7 cellular contexts compared by ENCODE assay signal in the genomic region with DNA sequence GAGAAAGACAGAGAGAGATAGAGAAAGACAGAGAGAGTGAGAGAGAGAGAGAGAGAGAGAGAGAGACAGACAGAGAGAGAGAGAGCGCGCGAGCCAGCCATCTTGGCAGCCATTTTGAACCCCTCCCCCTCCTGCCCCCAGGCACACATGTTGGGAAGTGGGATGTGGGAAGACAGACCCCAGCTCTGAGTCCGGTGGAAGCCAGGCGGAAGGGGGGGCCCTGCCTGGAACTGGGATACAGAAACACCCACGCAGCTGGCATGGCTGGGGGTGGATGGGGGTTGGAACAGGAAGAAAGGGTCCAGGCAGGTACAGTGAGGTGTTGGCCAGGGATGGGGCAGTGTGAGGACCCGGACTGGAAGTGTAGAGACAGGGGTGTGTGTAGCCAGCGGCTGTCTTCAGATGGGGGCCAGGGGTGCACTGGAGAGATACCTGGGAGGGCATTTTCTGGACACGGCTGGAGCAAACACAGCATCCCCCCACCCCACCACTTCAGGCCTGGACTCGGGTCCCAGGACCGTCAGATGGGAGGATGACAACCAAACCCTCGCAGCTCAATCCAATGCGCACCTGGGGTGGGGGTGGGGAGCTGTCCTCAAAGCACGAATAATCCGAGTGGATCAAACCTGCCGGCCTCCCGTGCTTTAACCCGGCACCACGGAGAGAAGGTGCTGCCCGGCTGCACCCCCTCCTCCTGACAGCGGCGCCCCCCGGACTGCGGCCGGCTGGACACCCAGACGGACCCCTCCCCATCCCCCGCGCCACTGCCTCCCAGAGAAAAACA. TPM values are rescaled to one million over a fixed set of nuclear protein-coding genes. Genes with fewer than 3 reads are reported as not detected.
DNase-seq lines count a peak whose midpoint lies in the region; ATAC-seq, FAIRE-seq and TF ChIP-seq lines count a peak whose summit lies in the region.
"Not testable (repeated sequence)": the region's sequence is repeated elsewhere in the genome, so short reads cannot be mapped to it uniquely, and the experiment has no call there.

No MANE protein-coding gene starts in this region.

- not testable (repeated sequence) for DNase-seq in HAP-1 (ENCODE audit: low spot score in 2 of 2); Peyer's patch; naive thymus-derived CD8-positive, alpha-beta T cell; small intestine

- H3K9me3 ChIP-seq in HAP-1; Peyer's patch; duodenal mucosa (ENCODE audit: control insufficient read depth in 1 of 2, low read length in 2 of 2); iPS-15b (ENCODE audit: control insufficient read depth, insufficient read depth, low read length); small intestine (ENCODE audit: control insufficient read depth, low read depth): not testable (repeated sequence)

- in situ Hi-C loops in HAP-1 (cut with MboI; ENCODE audit: low sequenced_read_pairs): not testable (repeated sequence)

- not testable (repeated sequence) for H3K4me1 ChIP-seq in HAP-1; Peyer's patch; duodenal mucosa (ENCODE audit: control insufficient read depth in 1 of 2, insufficient read depth in 2 of 2, low read length in 2 of 2); iPS-15b (ENCODE audit: control insufficient read depth, insufficient read depth, low read length); small intestine (ENCODE audit: control insufficient read depth in 2 of 2, insufficient read depth in 1 of 2, low read depth in 1 of 2, low read length in 1 of 2)

- peak overlapping the region in 2 of 4 donors; percentile 5 to 46 for H3K27ac ChIP-seq in Peyer's patch
- not testable (repeated sequence) for H3K27ac ChIP-seq in duodenal mucosa (ENCODE audit: low read depth, low read length); small intestine (ENCODE audit: low read depth in 1 of 2, low read length in 1 of 2)

- H3K36me3 ChIP-seq in HAP-1 (replicated peaks); Peyer's patch; duodenal mucosa (ENCODE audit: control insufficient read depth in 1 of 2, insufficient read depth in 2 of 2, low read length in 2 of 2); iPS-15b (ENCODE audit: control insufficient read depth, insufficient read depth, low read length); small intestine (ENCODE audit: control insufficient read depth in 2 of 2, insufficient read depth in 2 of 2, low read length in 2 of 2): not testable (repeated sequence)

- H3K36me3 Mint-ChIP-seq in activated naive CD4-positive, alpha-beta T cell treated with anti-CD3 and anti-CD28 coated beads, Interleukin-2, amount 50 U/mL, for 24 hours; naive thymus-derived CD8-positive, alpha-beta T cell: not testable (repeated sequence)

- ATAC-seq in naive thymus-derived CD8-positive, alpha-beta T cell: not testable (repeated sequence)

- not testable (repeated sequence) for H3K9me3 Mint-ChIP-seq in activated naive CD4-positive, alpha-beta T cell treated with anti-CD3 and anti-CD28 coated beads, Interleukin-2, amount 50 U/mL, for 24 hours; naive thymus-derived CD8-positive, alpha-beta T cell

- WGBS in small intestine, 3 donors: 20 to 34% (median 27%) methylated on average over 15 to 28 of the region's 28 CpGs

- POLR2A ChIA-PET in naive thymus-derived CD8-positive, alpha-beta T cell (lab: Charles Lee): not testable (repeated sequence)

- peak overlapping the region; percentile 89 for H3K4me3 Mint-ChIP-seq in activated naive CD4-positive, alpha-beta T cell treated with anti-CD3 and anti-CD28 coated beads, Interleukin-2, amount 50 U/mL, for 24 hours
- H3K4me3 Mint-ChIP-seq in naive thymus-derived CD8-positive, alpha-beta T cell: peak overlapping the region; percentile 78 to 95 (median 87)

- H3K9ac ChIP-seq in duodenal mucosa (ENCODE audit: low read depth in 1 of 2, low read length in 2 of 2) (peak overlapping the region in 1 of 2 donors; percentile 25), iPS-15b (ENCODE audit: low read depth, low read length) (peak overlapping the region; percentile 47)

- not testable (repeated sequence) for H3K27me3 ChIP-seq in HAP-1 (ENCODE audit: low read depth); Peyer's patch; duodenal mucosa (ENCODE audit: control insufficient read depth in 1 of 2, insufficient read depth in 2 of 2, low read length in 2 of 2); iPS-15b (ENCODE audit: control insufficient read depth, insufficient read depth, low read length); small intestine (ENCODE audit: control insufficient read depth in 2 of 2, insufficient read depth in 2 of 2, low read length in 2 of 2)

- H3K4me3 ChIP-seq in HAP-1 (peak overlapping the region; percentile 49), Peyer's patch (peak overlapping the region; percentile 52 to 88 (median 72)), duodenal mucosa (ENCODE audit: low read depth in 1 of 2, low read length in 2 of 2) (peak overlapping the region; percentile 29 to 55), iPS-15b (ENCODE audit: low read depth, low read length) (peak overlapping the region; percentile 88), small intestine (ENCODE audit: low read depth in 1 of 2, low read length in 2 of 2) (peak overlapping the region; percentile 50 to 79)

- H3K4me1 Mint-ChIP-seq in activated naive CD4-positive, alpha-beta T cell treated with anti-CD3 and anti-CD28 coated beads, Interleukin-2, amount 50 U/mL, for 24 hours: peaks cover 59% of the 10 kb centered on the region
- H3K4me1 Mint-ChIP-seq in naive thymus-derived CD8-positive, alpha-beta T cell: peaks cover 28 to 70% (median 55%) of the 10 kb centered on the region in 4 donors

- H3K27ac Mint-ChIP-seq in activated naive CD4-positive, alpha-beta T cell treated with anti-CD3 and anti-CD28 coated beads, Interleukin-2, amount 50 U/mL, for 24 hours: peak overlapping the region; percentile 88
- peak overlapping the region; percentile 69 to 95 (median 90) for H3K27ac Mint-ChIP-seq in naive thymus-derived CD8-positive, alpha-beta T cell

- FAIRE-seq in small intestine (lab: Jason Lieb, UNC): not testable (repeated sequence)

- TF ChIP-seq CTCF in Peyer's patch (IDR thresholded peaks at IDR 0.05): not testable (repeated sequence)

- H3K27me3 Mint-ChIP-seq in activated naive CD4-positive, alpha-beta T cell treated with anti-CD3 and anti-CD28 coated beads, Interleukin-2, amount 50 U/mL, for 24 hours; naive thymus-derived CD8-positive, alpha-beta T cell: not testable (repeated sequence)

- TF ChIP-seq POLR2A in Peyer's patch (IDR thresholded peaks at IDR 0.05): not testable (repeated sequence)

RNA-seq across cellular contexts. Expression of a gene that starts 1.1 kb away (rescaled TPM):
- total RNA-seq in Peyer's patch: 10 to 100 TPM; 22.8 to 58.6 (median 48.8) TPM
- total RNA-seq in naive thymus-derived CD8-positive, alpha-beta T cell: 10 to 100 TPM; 24.8 to 28.0 TPM
- under 1 TPM; 0.29 to 0.96 (median 0.51) TPM for polyA plus RNA-seq in naive thymus-derived CD8-positive, alpha-beta T cell
- 10 to 100 TPM; 11.1 to 22.7 (median 13.4) TPM for polyA plus RNA-seq in small intestine
